Comparison of ENCODE assay signal across 8 cellular contexts in genomic region chr6:159789377-159790148, GRCh38. TPM values are rescaled to one million over a fixed set of nuclear protein-coding genes. Genes with fewer than 3 reads are reported as not detected.
A peak's percentile ranks its signal among the peaks of the same experiment; 100 is the strongest.
DNase-seq lines count a peak whose midpoint lies in the region; ATAC-seq lines count a peak whose summit lies in the region.

TSS of gene TCP1 (minus strand) at chr6:159789602. CDS start at chr6:159789468, 134 bp downstream.

- no peaks in the 10 kb centered on the region for H3K27me3 ChIP-seq in effector memory CD4-positive, alpha-beta T cell (replicated peaks; ENCODE audit: control insufficient read depth, insufficient read depth, low read length, poor library complexity, severe bottlenecking)

- peaks cover 38% of the 10 kb centered on the region for H3K36me3 ChIP-seq in effector memory CD4-positive, alpha-beta T cell (ENCODE audit: control insufficient read depth, insufficient read depth, low read length)

- no peaks in the 10 kb centered on the region for H3K9me3 ChIP-seq in effector memory CD4-positive, alpha-beta T cell (ENCODE audit: control insufficient read depth, low read length)

- H3K4me1 ChIP-seq in effector memory CD4-positive, alpha-beta T cell (ENCODE audit: control insufficient read depth, insufficient read depth, low read length, poor library complexity, severe bottlenecking), result peaks cover 34% of the 10 kb centered on the region

- H3K4me3 ChIP-seq in effector memory CD4-positive, alpha-beta T cell (ENCODE audit: insufficient read depth, low read depth, low read length, poor library complexity, severe bottlenecking), result peak within 1 kb of the TSS; percentile 88

- peak; percentile 97 for DNase-seq in COLO668 (lab: John Stamatoyannopoulos, UW; ENCODE audit: unreplicated experiment)
- peak; percentile 99 for DNase-seq in HT1080 (ENCODE audit: low read depth)
- DNase-seq in NOMO-1 treated with DMSO at 0.1 percent for 48 hours (lab: John Stamatoyannopoulos, UW; ENCODE audit: unreplicated experiment), result peak; percentile 99
- DNase-seq in activated CD8-positive, alpha-beta memory T cell treated with anti-CD3 and anti-CD28 coated beads for 4 hours (ENCODE audit: low read depth in 2 of 2), result peak; percentile 98 to 99
- DNase-seq in effector memory CD4-positive, alpha-beta T cell, result peak; percentile 98 to 99 (median 99)
- DNase-seq in lung microvascular endothelial cell (ENCODE audit: low read depth in 2 of 2), result peak; percentile 100
- peak; percentile 98 to 99 (median 98) for DNase-seq in stimulated activated CD4-positive, alpha-beta T cell treated with anti-CD3 and anti-CD28 coated beads, TNF-alpha, amount 100 ng/mL, for 48 hours (ENCODE audit: low read depth in 3 of 3)

- ATAC-seq in GM21360 (IDR thresholded peaks at IDR 0.05; ENCODE audit: unreplicated experiment), result peak; percentile 74

- peak within 1 kb of the TSS; percentile 91 for H3K27ac ChIP-seq in effector memory CD4-positive, alpha-beta T cell (ENCODE audit: insufficient read depth, low read length, poor library complexity, severe bottlenecking)

RNA-seq across cellular contexts. Expression of gene TCP1, which starts in this region (rescaled TPM):
- total RNA-seq in HT1080 (2014; rRNA removed; shearing (Covaris generic)), result 438 and 555 TPM in 2 replicates
- polyA plus RNA-seq in HT1080 (2015; cell fraction: cytosol; rRNA removed), result 344 and 393 TPM in 2 replicates
- 405 and 516 TPM in 2 replicates for polyA plus RNA-seq in HT1080 (2015; cell fraction: nucleus; rRNA removed)
- total RNA-seq in lung microvascular endothelial cell, result 245 and 262 TPM in 2 replicates

Comparison
In these comparisons a context has a peak if more than half of its experiments do, and no peak if none do; other contexts are left out.
1. Peak in every context shown above with its lines: DNase-seq, ATAC-seq, H3K4me3 ChIP-seq and H3K27ac ChIP-seq.